ENCODE assay signal across 8 cellular contexts in the genomic region with DNA sequence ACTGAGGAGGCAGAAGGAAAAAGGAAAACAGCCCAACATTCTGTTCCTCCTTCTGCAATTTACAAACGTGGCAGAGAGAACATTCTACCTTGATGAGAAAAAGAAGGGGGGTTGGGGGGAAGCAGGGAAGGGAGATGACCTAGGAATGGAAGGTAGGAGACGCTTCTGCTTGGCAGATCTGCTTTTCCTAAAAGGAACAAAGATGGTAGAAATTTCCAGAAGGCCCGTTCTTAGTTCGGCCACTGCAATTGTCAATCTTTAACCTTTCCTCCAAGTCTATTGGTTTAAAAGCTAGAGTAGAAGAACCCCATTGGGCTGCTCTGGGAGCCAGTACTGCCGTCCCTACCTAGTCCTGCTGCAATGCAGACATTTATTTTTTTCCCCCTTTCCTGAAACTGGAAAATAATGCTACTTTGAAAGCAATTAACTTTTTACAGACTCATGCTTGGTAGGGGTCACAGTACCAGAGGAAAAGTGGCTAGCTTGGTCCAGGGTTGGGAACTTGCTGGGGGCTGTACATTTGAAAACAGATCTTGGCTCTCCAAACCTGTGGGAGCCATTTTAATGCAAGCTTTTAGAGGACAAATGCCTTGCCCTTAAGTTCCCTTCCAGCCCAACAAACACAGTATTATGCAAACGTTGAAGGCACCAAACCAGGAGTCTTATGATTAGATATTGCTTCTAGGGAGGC. TPM values are rescaled to one million over a fixed set of nuclear protein-coding genes. Genes with fewer than 3 reads are reported as not detected.
DNase-seq lines count a peak whose midpoint lies in the region; ATAC-seq and TF ChIP-seq lines count a peak whose summit lies in the region.

No MANE protein-coding gene starts in this region.

- H3K9me3 ChIP-seq in breast epithelium: no peaks in the 10 kb centered on the region

- TF ChIP-seq POLR2A in breast epithelium (IDR thresholded peaks at IDR 0.05): no peak

- no peak for TF ChIP-seq CTCF in breast epithelium (IDR thresholded peaks at IDR 0.05)

- H3K4me1 ChIP-seq in breast epithelium: peaks cover 26 to 84% of the 10 kb centered on the region in 2 donors

- peak overlapping the region in 1 of 3 donors; percentile 39 for H3K4me3 ChIP-seq in breast epithelium

- H3K27ac ChIP-seq in breast epithelium: peak overlapping the region; percentile 99 to 100

- ATAC-seq in GM21529 (IDR thresholded peaks at IDR 0.05; ENCODE audit: unreplicated experiment) (no peak), GM21390 (IDR thresholded peaks at IDR 0.05; ENCODE audit: unreplicated experiment) (no peak)

- no peaks in the 10 kb centered on the region for H3K27me3 ChIP-seq in breast epithelium

- DNase-seq in CD1c-positive myeloid dendritic cell (ENCODE audit: extremely low spot score) (peak; percentile 18), MV-4-11 (lab: John Stamatoyannopoulos, UW) (peak; percentile 38), breast epithelium (ENCODE audit: low spot score in 2 of 2) (no peak), midbrain (lab: John Stamatoyannopoulos, UW) (peak; percentile 75), NCI-H1417 (lab: John Stamatoyannopoulos, UW) (no peak), NCI-H146 (lab: John Stamatoyannopoulos, UW) (no peak)

- no peaks in the 10 kb centered on the region for H3K36me3 ChIP-seq in breast epithelium

- intact Hi-C loops in breast epithelium (cut with DNase I; ENCODE audit: low total_unique reads): no loop called here

RNA-seq across cellular contexts. Expression of a gene that starts 2.7 kb away (rescaled TPM):
- total RNA-seq in breast epithelium: 10 to 100 TPM; 40.6 to 47.7 (median 41.4) TPM

Comparison
In these comparisons a context has a peak if more than half of its experiments do, and no peak if none do; other contexts are left out.
1. DNase-seq: peak in CD1c-positive myeloid dendritic cell (single experiment), MV-4-11 (single experiment) and midbrain (single experiment); none in breast epithelium (0 of 2), NCI-H1417 (0 of 3) and NCI-H146 (single experiment).